In the genomic region with DNA sequence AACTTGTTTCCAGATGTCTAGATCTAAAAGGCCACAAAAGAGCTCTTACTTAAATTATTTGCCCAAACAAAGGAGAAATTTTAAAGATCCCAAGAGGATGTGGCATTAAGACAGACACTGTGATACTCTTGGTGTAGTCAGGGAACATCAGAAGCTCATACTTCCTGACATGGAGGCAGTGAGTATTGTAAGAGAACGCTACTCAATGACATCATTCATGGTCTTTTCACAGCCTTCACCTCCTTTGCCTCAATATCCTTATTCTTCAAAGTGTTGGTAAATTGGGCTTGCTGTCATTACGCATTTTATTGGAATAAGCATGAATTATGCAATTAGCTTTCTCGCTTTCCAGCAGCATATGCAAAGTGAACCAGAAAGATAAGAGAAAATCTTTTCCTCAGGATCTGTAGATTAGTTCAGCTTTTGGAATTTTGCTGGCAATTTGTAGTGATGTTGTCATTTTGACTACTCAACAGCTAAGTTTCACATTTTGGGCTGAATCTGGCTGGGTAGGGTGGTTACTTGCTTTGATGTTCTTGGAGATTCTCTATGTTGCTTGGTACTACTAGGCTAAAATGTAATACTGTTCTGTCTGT, we compare ENCODE assay signal across 1 cellular context.
TF ChIP-seq lines count a peak whose summit lies in the region.

No MANE protein-coding gene starts in this region.

TF ChIP-seq in H1, 55 proteins besides CTCF, POLR2A, EP300 and RAD21 (continued from another document):
- TF ChIP-seq, protein P1, sequence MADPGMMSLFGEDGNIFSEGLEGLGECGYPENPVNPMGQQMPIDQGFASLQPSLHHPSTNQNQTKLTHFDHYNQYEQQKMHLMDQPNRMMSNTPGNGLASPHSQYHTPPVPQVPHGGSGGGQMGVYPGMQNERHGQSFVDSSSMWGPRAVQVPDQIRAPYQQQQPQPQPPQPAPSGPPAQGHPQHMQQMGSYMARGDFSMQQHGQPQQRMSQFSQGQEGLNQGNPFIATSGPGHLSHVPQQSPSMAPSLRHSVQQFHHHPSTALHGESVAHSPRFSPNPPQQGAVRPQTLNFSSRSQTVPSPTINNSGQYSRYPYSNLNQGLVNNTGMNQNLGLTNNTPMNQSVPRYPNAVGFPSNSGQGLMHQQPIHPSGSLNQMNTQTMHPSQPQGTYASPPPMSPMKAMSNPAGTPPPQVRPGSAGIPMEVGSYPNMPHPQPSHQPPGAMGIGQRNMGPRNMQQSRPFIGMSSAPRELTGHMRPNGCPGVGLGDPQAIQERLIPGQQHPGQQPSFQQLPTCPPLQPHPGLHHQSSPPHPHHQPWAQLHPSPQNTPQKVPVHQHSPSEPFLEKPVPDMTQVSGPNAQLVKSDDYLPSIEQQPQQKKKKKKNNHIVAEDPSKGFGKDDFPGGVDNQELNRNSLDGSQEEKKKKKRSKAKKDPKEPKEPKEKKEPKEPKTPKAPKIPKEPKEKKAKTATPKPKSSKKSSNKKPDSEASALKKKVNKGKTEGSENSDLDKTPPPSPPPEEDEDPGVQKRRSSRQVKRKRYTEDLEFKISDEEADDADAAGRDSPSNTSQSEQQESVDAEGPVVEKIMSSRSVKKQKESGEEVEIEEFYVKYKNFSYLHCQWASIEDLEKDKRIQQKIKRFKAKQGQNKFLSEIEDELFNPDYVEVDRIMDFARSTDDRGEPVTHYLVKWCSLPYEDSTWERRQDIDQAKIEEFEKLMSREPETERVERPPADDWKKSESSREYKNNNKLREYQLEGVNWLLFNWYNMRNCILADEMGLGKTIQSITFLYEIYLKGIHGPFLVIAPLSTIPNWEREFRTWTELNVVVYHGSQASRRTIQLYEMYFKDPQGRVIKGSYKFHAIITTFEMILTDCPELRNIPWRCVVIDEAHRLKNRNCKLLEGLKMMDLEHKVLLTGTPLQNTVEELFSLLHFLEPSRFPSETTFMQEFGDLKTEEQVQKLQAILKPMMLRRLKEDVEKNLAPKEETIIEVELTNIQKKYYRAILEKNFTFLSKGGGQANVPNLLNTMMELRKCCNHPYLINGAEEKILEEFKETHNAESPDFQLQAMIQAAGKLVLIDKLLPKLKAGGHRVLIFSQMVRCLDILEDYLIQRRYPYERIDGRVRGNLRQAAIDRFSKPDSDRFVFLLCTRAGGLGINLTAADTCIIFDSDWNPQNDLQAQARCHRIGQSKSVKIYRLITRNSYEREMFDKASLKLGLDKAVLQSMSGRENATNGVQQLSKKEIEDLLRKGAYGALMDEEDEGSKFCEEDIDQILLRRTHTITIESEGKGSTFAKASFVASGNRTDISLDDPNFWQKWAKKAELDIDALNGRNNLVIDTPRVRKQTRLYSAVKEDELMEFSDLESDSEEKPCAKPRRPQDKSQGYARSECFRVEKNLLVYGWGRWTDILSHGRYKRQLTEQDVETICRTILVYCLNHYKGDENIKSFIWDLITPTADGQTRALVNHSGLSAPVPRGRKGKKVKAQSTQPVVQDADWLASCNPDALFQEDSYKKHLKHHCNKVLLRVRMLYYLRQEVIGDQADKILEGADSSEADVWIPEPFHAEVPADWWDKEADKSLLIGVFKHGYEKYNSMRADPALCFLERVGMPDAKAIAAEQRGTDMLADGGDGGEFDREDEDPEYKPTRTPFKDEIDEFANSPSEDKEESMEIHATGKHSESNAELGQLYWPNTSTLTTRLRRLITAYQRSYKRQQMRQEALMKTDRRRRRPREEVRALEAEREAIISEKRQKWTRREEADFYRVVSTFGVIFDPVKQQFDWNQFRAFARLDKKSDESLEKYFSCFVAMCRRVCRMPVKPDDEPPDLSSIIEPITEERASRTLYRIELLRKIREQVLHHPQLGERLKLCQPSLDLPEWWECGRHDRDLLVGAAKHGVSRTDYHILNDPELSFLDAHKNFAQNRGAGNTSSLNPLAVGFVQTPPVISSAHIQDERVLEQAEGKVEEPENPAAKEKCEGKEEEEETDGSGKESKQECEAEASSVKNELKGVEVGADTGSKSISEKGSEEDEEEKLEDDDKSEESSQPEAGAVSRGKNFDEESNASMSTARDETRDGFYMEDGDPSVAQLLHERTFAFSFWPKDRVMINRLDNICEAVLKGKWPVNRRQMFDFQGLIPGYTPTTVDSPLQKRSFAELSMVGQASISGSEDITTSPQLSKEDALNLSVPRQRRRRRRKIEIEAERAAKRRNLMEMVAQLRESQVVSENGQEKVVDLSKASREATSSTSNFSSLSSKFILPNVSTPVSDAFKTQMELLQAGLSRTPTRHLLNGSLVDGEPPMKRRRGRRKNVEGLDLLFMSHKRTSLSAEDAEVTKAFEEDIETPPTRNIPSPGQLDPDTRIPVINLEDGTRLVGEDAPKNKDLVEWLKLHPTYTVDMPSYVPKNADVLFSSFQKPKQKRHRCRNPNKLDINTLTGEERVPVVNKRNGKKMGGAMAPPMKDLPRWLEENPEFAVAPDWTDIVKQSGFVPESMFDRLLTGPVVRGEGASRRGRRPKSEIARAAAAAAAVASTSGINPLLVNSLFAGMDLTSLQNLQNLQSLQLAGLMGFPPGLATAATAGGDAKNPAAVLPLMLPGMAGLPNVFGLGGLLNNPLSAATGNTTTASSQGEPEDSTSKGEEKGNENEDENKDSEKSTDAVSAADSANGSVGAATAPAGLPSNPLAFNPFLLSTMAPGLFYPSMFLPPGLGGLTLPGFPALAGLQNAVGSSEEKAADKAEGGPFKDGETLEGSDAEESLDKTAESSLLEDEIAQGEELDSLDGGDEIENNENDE (IDR thresholded peaks at IDR 0.05; ENCODE audit: insufficient replicate concordance, low read length) = no peak
- TF ChIP-seq TBP (IDR thresholded peaks at IDR 0.05; ENCODE audit: low read depth, low read length) (no peak), SP4 (IDR thresholded peaks at IDR 0.05; ENCODE audit: low read length) (no peak), POU5F1 (IDR thresholded peaks at IDR 0.05; ENCODE audit: low read depth, low read length) (no peak), BACH1 (IDR thresholded peaks at IDR 0.05; ENCODE audit: low read length) (no peak), JUND (IDR thresholded peaks at IDR 0.05; ENCODE audit: low read length) (no peak), HDAC6 (IDR thresholded peaks at IDR 0.05; ENCODE audit: low read depth, low read length) (no peak), KDM1A (IDR thresholded peaks at IDR 0.05; ENCODE audit: borderline replicate concordance, low read length) (no peak), SIX5 (IDR thresholded peaks at IDR 0.05; ENCODE audit: low read depth, low read length) (no peak), SUZ12 (IDR thresholded peaks at IDR 0.05; ENCODE audit: low read length) (no peak)
